ENCODE assay signal across 20 cellular contexts in genomic region chr5:109947667-109948066, GRCh38.
"Had no signal": no experiment of that assay in that cellular context is flagged by ENCODE, and none has a peak within 500 bp of the region (broad histone marks: within the 10 kb centered on the region; RNA-seq: fewer than 3 reads in every experiment).

No MANE protein-coding gene starts in this region.

- H3K27ac ChIP-seq: coronary artery, left lung, prostate gland, skin epidermis, spleen, testis, tibial artery, upper lobe of left lung had no signal

- H3K27me3 ChIP-seq: left lung, spleen, testis, tibial artery, upper lobe of left lung had no signal

- H3K9me3 ChIP-seq: left lung, prostate gland, spleen, testis, tibial artery, upper lobe of left lung had no signal

- H3K4me3 ChIP-seq: coronary artery, left lung, prostate gland, skin epidermis, spleen, testis, tibial artery, upper lobe of left lung had no signal

- DNase-seq: effector CD8-positive, alpha-beta T cell; endodermal cell; erythroblast; kidney; left cardiac atrium; left lung; naive thymus-derived CD8-positive, alpha-beta T cell; nephron progenitor cell; nucleus accumbens; right cardiac atrium; spleen; stimulated activated CD4-positive, alpha-beta T cell treated with anti-CD3 and anti-CD28 coated beads, Interleukin-4, amount 100 ng/mL, for 4 hours; stimulated activated naive CD8-positive, alpha-beta T cell treated with anti-CD3 and anti-CD28 coated beads, Interleukin-15, Interleukin-2, amounts not matched to agents 100 U/mL and 50 U/mL, for 24 hours; substantia nigra; testis; tibial artery; upper lobe of left lung had no signal

- H3K36me3 ChIP-seq: left lung, prostate gland, spleen, tibial artery, upper lobe of left lung had no signal

- H3K4me1 ChIP-seq: left lung, prostate gland, spleen, testis, tibial artery, upper lobe of left lung had no signal
